27 cellular contexts compared by ENCODE assay signal in the genomic region with DNA sequence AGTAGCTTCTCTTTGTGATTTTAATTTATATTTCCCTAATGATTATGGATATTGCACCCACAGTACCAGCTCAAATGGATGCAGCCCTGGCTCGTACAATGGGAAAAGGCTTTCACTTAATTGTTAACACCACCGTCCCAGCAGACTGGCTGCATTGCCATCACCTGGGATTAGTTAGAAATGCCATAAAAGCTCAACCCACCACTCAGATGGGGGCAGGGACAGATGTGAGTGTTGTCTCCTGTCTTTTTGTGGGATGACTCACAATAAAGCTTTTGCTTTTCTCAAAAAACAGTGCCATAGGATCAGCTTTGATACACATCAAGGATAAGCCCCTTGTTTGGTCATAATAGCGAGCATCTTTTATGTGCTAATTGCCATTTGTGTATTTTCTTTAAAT.
"Had no signal": no experiment of that assay in that cellular context is flagged by ENCODE, and none has a peak within 500 bp of the region (broad histone marks: within the 10 kb centered on the region; RNA-seq: fewer than 3 reads in every experiment).

No MANE protein-coding gene starts in this region.

- H3K27me3 Mint-ChIP-seq: progenitor cell of endocrine pancreas; stimulated activated naive CD8-positive, alpha-beta T cell treated with anti-CD3 and anti-CD28 coated beads, Interleukin-15, Interleukin-2, amounts not matched to agents 100 ng/mL and 50 ng/mL, for 24 hours; type B pancreatic cell had no signal

- H2AFZ ChIP-seq: neural progenitor cell had no signal

- H3K9me3 Mint-ChIP-seq: naive B cell; nephron progenitor cell; neural progenitor cell; stimulated activated naive CD8-positive, alpha-beta T cell treated with anti-CD3 and anti-CD28 coated beads, Interleukin-15, Interleukin-2, amounts not matched to agents 100 ng/mL and 50 ng/mL, for 24 hours had no signal

- ATAC-seq: natural killer cell; right lobe of liver; stimulated activated effector memory CD8-positive, alpha-beta T cell treated with anti-CD3 and anti-CD28 coated beads, Interleukin-12 subunit alpha, Interleukin-12 subunit beta, amount 100 ng/mL, for 72 hours had no signal

- H3K36me3 Mint-ChIP-seq: immature natural killer cell; mesothelial cell of epicardium; naive B cell; natural killer cell; neural progenitor cell; stimulated activated effector memory CD8-positive, alpha-beta T cell treated with anti-CD3 and anti-CD28 coated beads, Interleukin-12 subunit alpha, Interleukin-12 subunit beta, amount 100 ng/mL, for 72 hours; type B pancreatic cell had no signal

- H3K9ac ChIP-seq: neural progenitor cell had no signal

- H3K9me3 ChIP-seq: left ventricle myocardium inferior, neutrophil, ovary, right atrium auricular region, right lobe of liver, spleen, suprapubic skin, thoracic aorta, tibial artery, uterus had no signal

- H3K4me3 Mint-ChIP-seq: immature natural killer cell; mesothelial cell of epicardium; naive B cell; natural killer cell; nephron progenitor cell; neural progenitor cell; stimulated activated effector memory CD8-positive, alpha-beta T cell treated with anti-CD3 and anti-CD28 coated beads, Interleukin-12 subunit alpha, Interleukin-12 subunit beta, amount 100 ng/mL, for 72 hours; stimulated activated naive CD8-positive, alpha-beta T cell treated with anti-CD3 and anti-CD28 coated beads, Interleukin-15, Interleukin-2, amounts not matched to agents 100 ng/mL and 50 ng/mL, for 24 hours; type B pancreatic cell had no signal

- H3K4me1 Mint-ChIP-seq: immature natural killer cell; naive B cell; natural killer cell; neural progenitor cell; stimulated activated effector memory CD8-positive, alpha-beta T cell treated with anti-CD3 and anti-CD28 coated beads, Interleukin-12 subunit alpha, Interleukin-12 subunit beta, amount 100 ng/mL, for 72 hours had no signal

- H3K36me3 ChIP-seq: left ventricle myocardium inferior, neural progenitor cell, neutrophil, ovary, right atrium auricular region, right lobe of liver, spleen, suprapubic skin, thoracic aorta, tibial artery, uterus had no signal

- H3K4me2 ChIP-seq: neural progenitor cell had no signal

- H3K27me3 ChIP-seq: neural progenitor cell, neutrophil, ovary, right atrium auricular region, right lobe of liver, spleen, suprapubic skin, tibial artery, uterus had no signal

- H3K4me3 ChIP-seq: left ventricle myocardium inferior, lung, neural progenitor cell, ovary, right atrium auricular region, right lobe of liver, skin epidermis, spleen, suprapubic skin, thoracic aorta, tibial artery, uterus had no signal

- H3K27ac Mint-ChIP-seq: immature natural killer cell; naive B cell; natural killer cell; nephron progenitor cell; neural progenitor cell; progenitor cell of endocrine pancreas; stimulated activated effector memory CD8-positive, alpha-beta T cell treated with anti-CD3 and anti-CD28 coated beads, Interleukin-12 subunit alpha, Interleukin-12 subunit beta, amount 100 ng/mL, for 72 hours; stimulated activated naive CD8-positive, alpha-beta T cell treated with anti-CD3 and anti-CD28 coated beads, Interleukin-15, Interleukin-2, amounts not matched to agents 100 ng/mL and 50 ng/mL, for 24 hours; type B pancreatic cell had no signal

- H3K4me1 ChIP-seq: neural progenitor cell, right atrium auricular region, right lobe of liver, spleen, suprapubic skin, uterus had no signal

- H3K27ac ChIP-seq: left ventricle myocardium inferior, neural progenitor cell, neutrophil, ovary, right atrium auricular region, right lobe of liver, skin epidermis, spleen, suprapubic skin, thoracic aorta, tibial artery, uterus had no signal

- DNase-seq: hypothalamus; immature natural killer cell; left ventricle myocardium inferior; mesendoderm; naive B cell; natural killer cell; nephron progenitor cell; occipital lobe; ovary; right lobe of liver; spleen; stimulated activated CD4-positive, alpha-beta T cell treated with anti-CD3 and anti-CD28 coated beads, Interleukin-4, amount 100 ng/mL, for 24 hours; stimulated activated naive CD4-positive, alpha-beta T cell; tibial artery; uterus had no signal
